22 cellular contexts compared by ENCODE assay signal in the genomic region with DNA sequence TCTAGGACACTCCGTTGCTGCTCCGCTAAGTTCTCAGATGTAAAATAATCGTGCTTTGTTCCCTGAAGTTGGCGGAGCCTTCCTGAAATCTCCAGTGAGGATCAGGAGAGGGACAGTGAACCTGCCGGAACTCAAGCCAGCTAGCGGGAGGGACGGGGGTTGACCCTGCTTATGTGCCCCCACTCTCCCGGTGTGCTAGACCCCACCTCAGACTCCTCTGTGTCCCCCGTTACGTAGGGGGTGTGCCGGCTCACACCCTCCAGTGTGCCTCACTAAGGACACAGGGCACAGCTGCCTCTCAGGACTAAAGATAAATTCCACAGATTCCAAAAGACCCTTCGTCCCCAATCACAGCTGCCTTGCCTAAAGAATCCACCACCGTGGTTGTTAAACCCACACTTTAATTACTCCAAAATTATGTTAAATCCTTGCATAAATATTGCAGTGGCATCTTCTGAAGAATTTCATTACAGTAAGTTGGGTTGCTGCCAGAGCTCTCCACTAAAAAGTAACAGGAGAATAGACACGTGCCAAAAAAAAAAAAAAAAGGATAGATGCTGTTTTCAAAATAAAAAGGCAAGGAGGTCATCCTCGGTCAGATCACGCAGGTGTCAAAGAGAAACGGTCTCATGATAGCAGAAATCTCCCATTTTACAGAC.
DNase-seq lines count a peak whose midpoint lies in the region; ATAC-seq, FAIRE-seq and TF ChIP-seq lines count a peak whose summit lies in the region.
"Had no signal": no experiment of that assay in that cellular context is flagged by ENCODE, and none has a peak within 500 bp of the region (broad histone marks: within the 10 kb centered on the region; RNA-seq: fewer than 3 reads in every experiment).

No MANE protein-coding gene starts in this region.

- no peak overlapping the region for H3K4ac ChIP-seq in H1 (replicated peaks; ENCODE audit: insufficient read length, low read depth, low read length)

- 37% methylated on average over 17 of the region's 17 CpGs; no CpG with 5 or more reads in 1 of the 2 experiments for WGBS in H1 (ENCODE audit: extremely low coverage in 1 of 2, insufficient coverage in 1 of 2, insufficient read length in 1 of 2, insufficient replicate concordance in 2 of 2, low coverage in 1 of 2, low lambda C conversion rate in 2 of 2, missing lambda C conversion rate in 1 of 2), 2 experiments

- no peak overlapping the region for H2BK12ac ChIP-seq in H1 (ENCODE audit: low read depth, low read length)

- no peak overlapping the region for H4K8ac ChIP-seq in H1 (ENCODE audit: extremely low read depth, insufficient read depth, low read length)

- H2BK120ac ChIP-seq in H1 (replicated peaks; ENCODE audit: low read depth, low read length), result no peak overlapping the region

- POLR2A ChIA-PET in HEK293 (lab: Yijun Ruan, JAX) (no interaction called here), H1 (lab: Charles Lee; ENCODE audit: partially characterized antibody) (interaction anchor here (1.2 to 2.1 kb wide), 2 partner anchors 26 to 201 kb away, joined by 3 to 4 read pairs; a partner anchor contains a TSS)

- H4K20me1 ChIP-seq in H1 (replicated peaks in 1 of 2; ENCODE audit: control insufficient read depth in 1 of 2, insufficient read depth in 2 of 2, low read length in 2 of 2), result peaks cover 0 to 2% of the 10 kb centered on the region in 2 experiments

- H3K79me1 ChIP-seq in H1 (ENCODE audit: low read depth, low read length), result no peaks in the 10 kb centered on the region; the same call in 1 of the 2 replicates

- no peak overlapping the region for H2BK15ac ChIP-seq in H1 (ENCODE audit: low read length)

- intact Hi-C loops in posterior vena cava (cut with DNase I), result no loop called here

- H4K5ac ChIP-seq in H1 (ENCODE audit: insufficient read length, low read depth, low read length), result no peak overlapping the region

- H3K9me3 ChIP-seq in HEK293 (ENCODE audit: control insufficient read depth, insufficient read depth, low read depth, low read length) (no peaks in the 10 kb centered on the region), H1 (ENCODE audit: insufficient read depth in 2 of 2, low read depth in 1 of 2, low read length in 1 of 2) (no peaks in the 10 kb centered on the region)
- H3K9me3 ChIP-seq: body of pancreas, suprapubic skin, vagina had no signal

- no peak overlapping the region for H3K23ac ChIP-seq in H1 (ENCODE audit: insufficient read length)

- TF ChIP-seq RAD21 in H1 (IDR thresholded peaks at IDR 0.05 in 1 of 2, conservative IDR thresholded peaks at IDR 0.05 in 1 of 2; ENCODE audit: low read depth in 2 of 2, low read length in 2 of 2), result no peak

- DNase-seq in D341Med (ENCODE audit: low spot score), result peak; percentile 27
- no peak for DNase-seq in H1 (ENCODE audit: low read depth in 1 of 2, low spot score in 2 of 2)
- peak; percentile 20 for DNase-seq in posterior vena cava (ENCODE audit: low spot score)
- DNase-seq in NCI-H187 treated with DMSO at 0.1 percent for 48 hours (lab: John Stamatoyannopoulos, UW), result no peak
- DNase-seq: activated B cell treated with CpG ODN at 0.5 μM for 24 hours; activated CD4-positive, alpha-beta T cell treated with anti-CD3 and anti-CD28 coated beads, Interleukin-2, amount 50 U/mL, for 48 hours; activated gamma-delta T cell treated with Interleukin-2 at 50 U/mL for 16 hours; activated T-cell treated with anti-CD3 and anti-CD28 coated beads for 4 hours; body of pancreas; CD4-positive, alpha-beta T cell; DMS153; HCEC 1CT; MV-4-11; NCI-H1930 had no signal

- no peak for FAIRE-seq in H1 (lab: Jason Lieb, UNC)
- FAIRE-seq: G401.6, GM18507 had no signal

- H3K56ac ChIP-seq in H1 (replicated peaks; ENCODE audit: insufficient read length, low read depth, low read length), result no peak overlapping the region

- H3K4me3 ChIP-seq in HEK293 (ENCODE audit: low read depth, low read length), result no peak overlapping the region
- H3K4me3 ChIP-seq in H1 (ENCODE audit: extremely low read depth in 1 of 4, insufficient read depth in 2 of 4, low read depth in 3 of 4, low read length in 4 of 4), result peak overlapping the region in 1 of 4 experiments; percentile 57; a peak in 2 of 8 replicates
- H3K4me3 ChIP-seq: body of pancreas, SK-N-MC, vagina had no signal

- H2BK5ac ChIP-seq in H1 (ENCODE audit: low read depth, low read length), result no peak overlapping the region

- no peaks in the 10 kb centered on the region for H3K79me2 ChIP-seq in H1 (ENCODE audit: control insufficient read depth in 1 of 2, insufficient read depth in 2 of 2, low read length in 2 of 2)

- CTCF ChIA-PET in HEK293 (lab: Yijun Ruan, JAX), result interaction anchor here (0.6 kb wide), 1 partner anchor 202 kb away, joined by 3 read pairs; no protein-coding TSS in a partner anchor
- CTCF ChIA-PET in H1 (lab: Charles Lee; ENCODE audit: partially characterized antibody), result interaction anchor here (1.5 to 2.0 kb wide), 3 partner anchors 13 to 34 kb away, joined by 4 to 5 read pairs (median 5); no protein-coding TSS in a partner anchor

- ATAC-seq in HG03196 (IDR thresholded peaks at IDR 0.05; ENCODE audit: unreplicated experiment) (no peak), GM18867 (IDR thresholded peaks at IDR 0.05; ENCODE audit: unreplicated experiment) (no peak)
- ATAC-seq: body of pancreas had no signal

- no peak overlapping the region for H2AK5ac ChIP-seq in H1 (ENCODE audit: low read depth, low read length)

- no peak overlapping the region for H4K91ac ChIP-seq in H1 (replicated peaks; ENCODE audit: insufficient read length, low read length)

- TF ChIP-seq EP300 in H1 (IDR thresholded peaks at IDR 0.05; ENCODE audit: borderline replicate concordance in 1 of 2, low read depth in 2 of 2, low read length in 2 of 2), result no peak

- H3K23me2 ChIP-seq in H1 (ENCODE audit: low read depth, low read length), result peaks cover 6% of the 10 kb centered on the region; the same call in 1 of the 2 replicates

- H3K36me3 ChIP-seq in HEK293 (ENCODE audit: control insufficient read depth in 2 of 2, insufficient read depth in 1 of 2, low read length in 2 of 2) (no peaks in the 10 kb centered on the region), H1 (ENCODE audit: control insufficient read depth in 2 of 4, insufficient read depth in 4 of 4, low read length in 3 of 4) (no peaks in the 10 kb centered on the region)
- H3K36me3 ChIP-seq: suprapubic skin, vagina had no signal

- no peak overlapping the region for H2AFZ ChIP-seq in H1 (ENCODE audit: low read length)

- H3K14ac ChIP-seq in H1 (ENCODE audit: insufficient read length), result no peak overlapping the region

- TF ChIP-seq POLR2A in H1 (IDR thresholded peaks at IDR 0.05; ENCODE audit: control extremely low read depth in 1 of 2, low read depth in 2 of 2, low read length in 2 of 2), result no peak

- H3K18ac ChIP-seq in H1 (ENCODE audit: extremely low read depth, low read length), result no peak overlapping the region

- H2BK20ac ChIP-seq in H1 (ENCODE audit: low read length), result 0 out of 2 replicates have a peak overlapping the region, but pooled peaks have one; percentile 9

- H3K4me2 ChIP-seq in H1 (ENCODE audit: insufficient read depth in 1 of 2, low read depth in 2 of 2, low read length in 2 of 2), result peak overlapping the region; percentile 20 to 70; a peak in 2 of 4 replicates

- no peak overlapping the region for H3K9ac ChIP-seq in H1 (replicated peaks in 1 of 4; ENCODE audit: extremely low read depth in 1 of 4, low read depth in 3 of 4, low read length in 3 of 4)

- H3K4me1 ChIP-seq in HEK293 (ENCODE audit: control insufficient read depth, insufficient read depth, low read length), result peaks cover 21% of the 10 kb centered on the region; the same call in 1 of the 2 replicates
- peaks cover 14 to 27% (median 21%) of the 10 kb centered on the region in 4 experiments for H3K4me1 ChIP-seq in H1 (replicated peaks in 1 of 4; ENCODE audit: control insufficient read depth in 3 of 4, insufficient read depth in 4 of 4, low read length in 3 of 4)
- H3K4me1 ChIP-seq: body of pancreas, vagina had no signal

- H3K27ac ChIP-seq in HEK293 (ENCODE audit: extremely low read depth, low read depth, low read length), result no peak overlapping the region
- H3K27ac ChIP-seq in H1 (ENCODE audit: low read depth, low read length), result no peak overlapping the region
- H3K27ac ChIP-seq: body of pancreas, SK-N-MC, suprapubic skin, vagina had no signal

- TF ChIP-seq CTCF in HEK293 (tag by site-specific recombination; IDR thresholded peaks at IDR 0.05), result no peak
- no peak for TF ChIP-seq CTCF in H1 (IDR thresholded peaks at IDR 0.05; ENCODE audit: control extremely low read depth in 1 of 3, insufficient read depth in 1 of 3, low read depth in 1 of 3, low read length in 3 of 3)

- peaks cover 11 to 48% (median 46%) of the 10 kb centered on the region in 4 experiments for H3K27me3 ChIP-seq in H1 (replicated peaks in 1 of 4; ENCODE audit: control insufficient read depth in 3 of 4, extremely low read depth in 1 of 4, insufficient read depth in 3 of 4, low read length in 3 of 4)
- H3K27me3 ChIP-seq: body of pancreas, vagina had no signal

TF ChIP-seq in HEK293, 187 proteins besides CTCF, POLR2A, EP300 and RAD21 (continues in another document):
- TF ChIP-seq SP2 (tag by site-specific recombination; IDR thresholded peaks at IDR 0.05) (no peak), FEZF1 (tag by site-specific recombination; IDR thresholded peaks at IDR 0.05) (peak; percentile 67), WT1 (tag by site-specific recombination; IDR thresholded peaks at IDR 0.05) (peak; percentile 80), KLF9 (tag by site-specific recombination; IDR thresholded peaks at IDR 0.05; ENCODE audit: low read depth) (peak; percentile 82)

TF ChIP-seq in H1, 55 proteins besides CTCF, POLR2A, EP300 and RAD21:
- TF ChIP-seq, protein P1, sequence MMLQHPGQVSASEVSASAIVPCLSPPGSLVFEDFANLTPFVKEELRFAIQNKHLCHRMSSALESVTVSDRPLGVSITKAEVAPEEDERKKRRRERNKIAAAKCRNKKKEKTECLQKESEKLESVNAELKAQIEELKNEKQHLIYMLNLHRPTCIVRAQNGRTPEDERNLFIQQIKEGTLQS (IDR thresholded peaks at IDR 0.05; ENCODE audit: insufficient read depth, low read depth, low read length), result no peak
- TF ChIP-seq SIRT6 (IDR thresholded peaks at IDR 0.05; ENCODE audit: low read length) (no peak), EZH2 (IDR thresholded peaks at IDR 0.05; ENCODE audit: low read depth, low read length, severe bottlenecking) (peak; percentile 43), SUZ12 (IDR thresholded peaks at IDR 0.05; ENCODE audit: low read length) (peak; percentile 39; the same call in 1 of the 2 replicates), CBX5 (IDR thresholded peaks at IDR 0.05; ENCODE audit: low read depth, low read length) (no peak), PHF8 (conservative IDR thresholded peaks at IDR 0.05; ENCODE audit: low read depth, low read length) (no peak)

Comparison
In these comparisons a context has a peak if more than half of its experiments do, and no peak if none do; other contexts are left out.
1. DNase-seq: peak in D341Med (single experiment) and posterior vena cava (single experiment); none in H1 (0 of 2) and NCI-H187 treated with DMSO at 0.1 percent for 48 hours (single experiment).